ENCODE assay signal across 12 cellular contexts in the genomic region with DNA sequence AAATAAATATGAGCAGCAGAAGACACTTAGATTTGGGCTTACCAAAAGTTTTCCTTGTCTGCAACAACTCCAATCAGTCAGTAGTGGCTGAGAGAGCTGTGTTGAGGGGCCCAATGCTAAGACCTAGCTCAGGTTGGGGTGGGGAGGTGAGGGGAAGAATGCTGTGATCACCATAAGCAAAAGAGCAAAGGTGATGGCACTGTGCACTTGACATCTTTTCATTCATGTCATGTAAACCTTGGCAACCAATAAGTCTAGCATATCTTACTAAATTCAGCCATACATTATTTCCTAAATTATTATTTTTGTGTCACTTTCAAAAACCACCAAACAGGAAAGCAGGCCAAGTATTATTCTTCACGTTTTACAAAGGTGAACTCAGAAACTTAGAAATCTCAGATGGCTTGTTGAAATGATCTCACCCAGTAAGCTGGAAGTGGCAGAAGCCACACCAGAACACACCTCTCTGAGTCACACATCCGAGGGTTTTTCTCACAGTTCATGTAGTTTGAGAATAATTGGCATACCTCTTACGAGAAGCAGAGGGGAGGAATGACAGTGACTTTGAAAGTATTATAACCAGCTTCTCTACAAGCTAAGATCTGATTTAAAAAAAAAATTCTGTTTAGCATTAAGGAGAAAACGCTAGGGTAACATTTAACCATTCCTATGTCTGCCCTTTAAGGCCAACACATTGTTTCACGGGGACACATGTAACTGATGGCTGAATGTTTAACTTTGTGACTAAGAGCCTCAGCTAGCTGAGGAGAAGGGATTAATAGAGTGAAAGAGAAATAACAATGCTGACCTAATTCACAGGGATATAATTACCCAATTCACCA. TPM values are rescaled to one million over a fixed set of nuclear protein-coding genes. Genes with fewer than 3 reads are reported as not detected.
DNase-seq lines count a peak whose midpoint lies in the region; ATAC-seq and TF ChIP-seq lines count a peak whose summit lies in the region.
"Had no signal": no experiment of that assay in that cellular context is flagged by ENCODE, and none has a peak within 500 bp of the region (broad histone marks: within the 10 kb centered on the region; RNA-seq: fewer than 3 reads in every experiment).

No MANE protein-coding gene starts in this region.

- no peak overlapping the region for H3K4me3 ChIP-seq in esophagus (ENCODE audit: low read depth in 1 of 2, low read length in 2 of 2)
- H3K4me3 ChIP-seq: psoas muscle, SK-N-MC had no signal

- no peak for ATAC-seq in GM21367 (IDR thresholded peaks at IDR 0.05; ENCODE audit: unreplicated experiment)
- ATAC-seq in GM21576 (IDR thresholded peaks at IDR 0.05; ENCODE audit: unreplicated experiment) = no peak
- ATAC-seq: psoas muscle had no signal

- peaks cover 0 to 2% of the 10 kb centered on the region in 2 donors for H3K4me1 ChIP-seq in esophagus (ENCODE audit: control insufficient read depth in 2 of 2, insufficient read depth in 2 of 2, low read length in 1 of 2)

- H3K27me3 ChIP-seq in esophagus (ENCODE audit: control insufficient read depth in 1 of 2, insufficient read depth in 2 of 2, low read length in 2 of 2) = no peaks in the 10 kb centered on the region

- peak overlapping the region; percentile 63 to 86 for H3K27ac ChIP-seq in esophagus (ENCODE audit: low read depth in 2 of 2, low read length in 1 of 2)
- H3K27ac ChIP-seq: psoas muscle, SK-N-MC had no signal

- H3K36me3 ChIP-seq in esophagus (ENCODE audit: control insufficient read depth in 2 of 2, insufficient read depth in 2 of 2, low read length in 1 of 2) = no peaks in the 10 kb centered on the region

- H3K9me3 ChIP-seq in esophagus (ENCODE audit: control insufficient read depth in 2 of 2, insufficient read depth in 1 of 2, low read depth in 1 of 2, low read length in 1 of 2) = no peaks in the 10 kb centered on the region
- H3K9me3 ChIP-seq: psoas muscle had no signal

- TF ChIP-seq RAD21 in Ishikawa (IDR thresholded peaks at IDR 0.05; ENCODE audit: low read depth) = no peak

- WGBS in esophagus, 2 donors = 26 to 40% methylated on average over 5 of the region's 5 CpGs

- TF ChIP-seq EP300 in Ishikawa (IDR thresholded peaks at IDR 0.05; ENCODE audit: borderline replicate concordance) = no peak

- DNase-seq in NK-92 treated with Interleukin-12 subunit alpha and Interleukin-12 subunit beta, amount 100 ng/mL, for 24 hours (lab: John Stamatoyannopoulos, UW) = peak; percentile 33
- DNase-seq in NK-92 (lab: John Stamatoyannopoulos, UW; ENCODE audit: unreplicated experiment) = no peak
- peak; percentile 98 for DNase-seq in renal cortical epithelial cell (ENCODE audit: low read depth)
- DNase-seq in NCI-H524 treated with DMSO at 0.1 percent for 48 hours (lab: John Stamatoyannopoulos, UW) = no peak
- DNase-seq: 8988T, NCI-H2029, psoas muscle had no signal

TF ChIP-seq in Ishikawa, 13 proteins besides CTCF, POLR2A, EP300 and RAD21:
- TF ChIP-seq FOXM1 (IDR thresholded peaks at IDR 0.05; ENCODE audit: borderline replicate concordance, low read depth) = 0 out of 2 replicates have a peak, but pooled peaks have one; percentile 18
- no peak for TF ChIP-seq EGR1 (IDR thresholded peaks at IDR 0.05)
- TF ChIP-seq, protein P1, sequence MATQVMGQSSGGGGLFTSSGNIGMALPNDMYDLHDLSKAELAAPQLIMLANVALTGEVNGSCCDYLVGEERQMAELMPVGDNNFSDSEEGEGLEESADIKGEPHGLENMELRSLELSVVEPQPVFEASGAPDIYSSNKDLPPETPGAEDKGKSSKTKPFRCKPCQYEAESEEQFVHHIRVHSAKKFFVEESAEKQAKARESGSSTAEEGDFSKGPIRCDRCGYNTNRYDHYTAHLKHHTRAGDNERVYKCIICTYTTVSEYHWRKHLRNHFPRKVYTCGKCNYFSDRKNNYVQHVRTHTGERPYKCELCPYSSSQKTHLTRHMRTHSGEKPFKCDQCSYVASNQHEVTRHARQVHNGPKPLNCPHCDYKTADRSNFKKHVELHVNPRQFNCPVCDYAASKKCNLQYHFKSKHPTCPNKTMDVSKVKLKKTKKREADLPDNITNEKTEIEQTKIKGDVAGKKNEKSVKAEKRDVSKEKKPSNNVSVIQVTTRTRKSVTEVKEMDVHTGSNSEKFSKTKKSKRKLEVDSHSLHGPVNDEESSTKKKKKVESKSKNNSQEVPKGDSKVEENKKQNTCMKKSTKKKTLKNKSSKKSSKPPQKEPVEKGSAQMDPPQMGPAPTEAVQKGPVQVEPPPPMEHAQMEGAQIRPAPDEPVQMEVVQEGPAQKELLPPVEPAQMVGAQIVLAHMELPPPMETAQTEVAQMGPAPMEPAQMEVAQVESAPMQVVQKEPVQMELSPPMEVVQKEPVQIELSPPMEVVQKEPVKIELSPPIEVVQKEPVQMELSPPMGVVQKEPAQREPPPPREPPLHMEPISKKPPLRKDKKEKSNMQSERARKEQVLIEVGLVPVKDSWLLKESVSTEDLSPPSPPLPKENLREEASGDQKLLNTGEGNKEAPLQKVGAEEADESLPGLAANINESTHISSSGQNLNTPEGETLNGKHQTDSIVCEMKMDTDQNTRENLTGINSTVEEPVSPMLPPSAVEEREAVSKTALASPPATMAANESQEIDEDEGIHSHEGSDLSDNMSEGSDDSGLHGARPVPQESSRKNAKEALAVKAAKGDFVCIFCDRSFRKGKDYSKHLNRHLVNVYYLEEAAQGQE (IDR thresholded peaks at IDR 0.05; ENCODE audit: low read depth) = no peak
- peak; percentile 52 for TF ChIP-seq TEAD4 (IDR thresholded peaks at IDR 0.05)
- no peak for TF ChIP-seq TCF12 (IDR thresholded peaks at IDR 0.05; ENCODE audit: low read depth)
- TF ChIP-seq ZBTB7A (IDR thresholded peaks at IDR 0.05; ENCODE audit: low read depth) = no peak
- no peak for TF ChIP-seq NFIC (IDR thresholded peaks at IDR 0.05)
- no peak for TF ChIP-seq CREB1 (IDR thresholded peaks at IDR 0.05; ENCODE audit: low read depth)
- TF ChIP-seq, protein P2, sequence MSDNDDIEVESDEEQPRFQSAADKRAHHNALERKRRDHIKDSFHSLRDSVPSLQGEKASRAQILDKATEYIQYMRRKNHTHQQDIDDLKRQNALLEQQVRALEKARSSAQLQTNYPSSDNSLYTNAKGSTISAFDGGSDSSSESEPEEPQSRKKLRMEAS (IDR thresholded peaks at IDR 0.05) = 0 out of 2 replicates have a peak, but pooled peaks have one; percentile 38

RNA-seq across cellular contexts. Expression of gene SETBP1, which starts 43.3 kb away (rescaled TPM):
- polyA plus RNA-seq in esophagus = 1 to 10 TPM; 1.5 to 1.6 TPM
- 2.1 and 17.9 TPM in 2 replicates for total RNA-seq in renal cortical epithelial cell

Comparison
In these comparisons a context has a peak if more than half of its experiments do, and no peak if none do; other contexts are left out.
1. DNase-seq: peak in NK-92 treated with Interleukin-12 subunit alpha and Interleukin-12 subunit beta, amount 100 ng/mL, for 24 hours (single experiment) and renal cortical epithelial cell (single experiment); none in NK-92 (single experiment) and NCI-H524 treated with DMSO at 0.1 percent for 48 hours (single experiment).